In the genomic region with DNA sequence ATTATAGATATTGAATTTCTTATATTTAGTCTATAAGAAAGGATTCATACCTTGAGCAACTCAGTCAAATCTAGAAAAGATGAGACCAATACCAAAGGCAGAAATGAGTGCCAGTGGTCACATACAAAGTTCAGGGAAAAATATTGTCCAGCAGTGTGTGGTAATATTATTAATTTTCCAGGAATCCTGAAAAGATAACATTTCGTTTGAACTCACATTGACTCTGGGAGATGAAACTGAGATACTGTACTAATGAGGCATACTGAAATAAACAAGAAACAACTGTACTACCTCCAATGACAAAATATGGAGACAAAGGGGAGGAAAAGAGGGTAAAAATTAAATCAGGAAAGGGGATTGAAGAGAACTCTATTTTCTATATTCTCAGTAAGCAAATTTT, we compare ENCODE assay signal across 9 cellular contexts.
"Had no signal": no experiment of that assay in that cellular context is flagged by ENCODE, and none has a peak within 500 bp of the region (broad histone marks: within the 10 kb centered on the region; RNA-seq: fewer than 3 reads in every experiment).

No MANE protein-coding gene starts in this region.

- H3K4me3 ChIP-seq: GM23248, GM23338, HAP-1 had no signal

- H3K36me3 ChIP-seq: HAP-1 had no signal

- H3K27ac ChIP-seq: GM23248 had no signal

- H3K4me1 ChIP-seq: HAP-1 had no signal

- H2AFZ ChIP-seq: GM23248, GM23338 had no signal

- ATAC-seq: GM23338, HCT116 had no signal

- H3K9ac ChIP-seq: GM23248 had no signal

- DNase-seq: GM23248, GOT3, H7, H9, HCEC 1CT, HFFc6 had no signal

- H3K9me3 ChIP-seq: HAP-1 had no signal

- H3K4me2 ChIP-seq: GM23338 had no signal
